In the genomic region with DNA sequence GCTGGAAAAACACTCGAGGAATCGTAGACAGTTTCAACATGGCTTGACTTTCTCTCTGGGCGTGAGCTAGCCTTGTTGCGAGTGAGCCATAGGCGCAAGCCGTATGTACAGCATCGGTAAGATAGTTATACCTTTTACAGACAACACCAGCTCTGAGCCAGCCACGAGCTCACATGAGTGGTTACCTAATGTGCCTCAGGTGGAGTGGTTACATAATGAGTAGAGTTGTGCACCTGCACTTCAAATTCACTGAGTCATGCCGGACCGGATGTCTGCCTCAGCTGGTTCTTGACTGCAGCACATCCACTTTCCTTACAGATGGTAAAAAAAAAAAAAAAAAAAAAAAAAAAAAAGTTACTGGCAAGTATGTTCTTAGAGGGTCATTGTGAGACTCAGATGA, we compare ENCODE assay signal across 1 cellular context.
TF ChIP-seq lines count a peak whose summit lies in the region.

No MANE protein-coding gene starts in this region.

TF ChIP-seq in GM23338, 12 proteins besides CTCF, POLR2A, EP300 and RAD21 (continued from another document):
- TF ChIP-seq, protein P1, sequence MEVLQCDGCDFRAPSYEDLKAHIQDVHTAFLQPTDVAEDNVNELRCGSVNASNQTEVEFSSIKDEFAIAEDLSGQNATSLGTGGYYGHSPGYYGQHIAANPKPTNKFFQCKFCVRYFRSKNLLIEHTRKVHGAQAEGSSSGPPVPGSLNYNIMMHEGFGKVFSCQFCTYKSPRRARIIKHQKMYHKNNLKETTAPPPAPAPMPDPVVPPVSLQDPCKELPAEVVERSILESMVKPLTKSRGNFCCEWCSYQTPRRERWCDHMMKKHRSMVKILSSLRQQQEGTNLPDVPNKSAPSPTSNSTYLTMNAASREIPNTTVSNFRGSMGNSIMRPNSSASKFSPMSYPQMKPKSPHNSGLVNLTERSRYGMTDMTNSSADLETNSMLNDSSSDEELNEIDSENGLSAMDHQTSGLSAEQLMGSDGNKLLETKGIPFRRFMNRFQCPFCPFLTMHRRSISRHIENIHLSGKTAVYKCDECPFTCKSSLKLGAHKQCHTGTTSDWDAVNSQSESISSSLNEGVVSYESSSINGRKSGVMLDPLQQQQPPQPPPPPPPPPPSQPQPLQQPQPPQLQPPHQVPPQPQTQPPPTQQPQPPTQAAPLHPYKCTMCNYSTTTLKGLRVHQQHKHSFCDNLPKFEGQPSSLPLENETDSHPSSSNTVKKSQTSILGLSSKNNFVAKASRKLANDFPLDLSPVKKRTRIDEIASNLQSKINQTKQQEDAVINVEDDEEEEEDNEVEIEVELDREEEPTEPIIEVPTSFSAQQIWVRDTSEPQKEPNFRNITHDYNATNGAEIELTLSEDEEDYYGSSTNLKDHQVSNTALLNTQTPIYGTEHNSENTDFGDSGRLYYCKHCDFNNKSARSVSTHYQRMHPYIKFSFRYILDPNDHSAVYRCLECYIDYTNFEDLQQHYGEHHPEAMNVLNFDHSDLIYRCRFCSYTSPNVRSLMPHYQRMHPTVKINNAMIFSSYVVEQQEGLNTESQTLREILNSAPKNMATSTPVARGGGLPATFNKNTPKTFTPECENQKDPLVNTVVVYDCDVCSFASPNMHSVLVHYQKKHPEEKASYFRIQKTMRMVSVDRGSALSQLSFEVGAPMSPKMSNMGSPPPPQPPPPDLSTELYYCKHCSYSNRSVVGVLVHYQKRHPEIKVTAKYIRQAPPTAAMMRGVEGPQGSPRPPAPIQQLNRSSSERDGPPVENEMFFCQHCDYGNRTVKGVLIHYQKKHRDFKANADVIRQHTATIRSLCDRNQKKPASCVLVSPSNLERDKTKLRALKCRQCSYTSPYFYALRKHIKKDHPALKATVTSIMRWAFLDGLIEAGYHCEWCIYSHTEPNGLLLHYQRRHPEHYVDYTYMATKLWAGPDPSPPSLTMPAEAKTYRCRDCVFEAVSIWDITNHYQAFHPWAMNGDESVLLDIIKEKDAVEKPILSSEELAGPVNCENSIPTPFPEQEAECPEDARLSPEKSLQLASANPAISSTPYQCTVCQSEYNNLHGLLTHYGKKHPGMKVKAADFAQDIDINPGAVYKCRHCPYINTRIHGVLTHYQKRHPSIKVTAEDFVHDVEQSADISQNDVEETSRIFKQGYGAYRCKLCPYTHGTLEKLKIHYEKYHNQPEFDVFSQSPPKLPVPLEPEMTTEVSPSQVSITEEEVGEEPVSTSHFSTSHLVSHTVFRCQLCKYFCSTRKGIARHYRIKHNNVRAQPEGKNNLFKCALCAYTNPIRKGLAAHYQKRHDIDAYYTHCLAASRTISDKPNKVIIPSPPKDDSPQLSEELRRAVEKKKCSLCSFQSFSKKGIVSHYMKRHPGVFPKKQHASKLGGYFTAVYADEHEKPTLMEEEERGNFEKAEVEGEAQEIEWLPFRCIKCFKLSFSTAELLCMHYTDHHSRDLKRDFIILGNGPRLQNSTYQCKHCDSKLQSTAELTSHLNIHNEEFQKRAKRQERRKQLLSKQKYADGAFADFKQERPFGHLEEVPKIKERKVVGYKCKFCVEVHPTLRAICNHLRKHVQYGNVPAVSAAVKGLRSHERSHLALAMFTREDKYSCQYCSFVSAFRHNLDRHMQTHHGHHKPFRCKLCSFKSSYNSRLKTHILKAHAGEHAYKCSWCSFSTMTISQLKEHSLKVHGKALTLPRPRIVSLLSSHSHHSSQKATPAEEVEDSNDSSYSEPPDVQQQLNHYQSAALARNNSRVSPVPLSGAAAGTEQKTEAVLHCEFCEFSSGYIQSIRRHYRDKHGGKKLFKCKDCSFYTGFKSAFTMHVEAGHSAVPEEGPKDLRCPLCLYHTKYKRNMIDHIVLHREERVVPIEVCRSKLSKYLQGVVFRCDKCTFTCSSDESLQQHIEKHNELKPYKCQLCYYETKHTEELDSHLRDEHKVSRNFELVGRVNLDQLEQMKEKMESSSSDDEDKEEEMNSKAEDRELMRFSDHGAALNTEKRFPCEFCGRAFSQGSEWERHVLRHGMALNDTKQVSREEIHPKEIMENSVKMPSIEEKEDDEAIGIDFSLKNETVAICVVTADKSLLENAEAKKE (CRISPR knock-in tag; IDR thresholded peaks at IDR 0.05): no peak
- TF ChIP-seq ZNF114 (CRISPR knock-in tag; IDR thresholded peaks at IDR 0.05) (no peak), NANOG (IDR thresholded peaks at IDR 0.05; ENCODE audit: borderline replicate concordance) (no peak), REST (IDR thresholded peaks at IDR 0.05; ENCODE audit: unreplicated experiment) (no peak), EZH2phosphoT487 (IDR thresholded peaks at IDR 0.05; ENCODE audit: unreplicated experiment) (no peak), EZH2 (IDR thresholded peaks at IDR 0.05; ENCODE audit: low read depth, unreplicated experiment) (no peak), JUNB (IDR thresholded peaks at IDR 0.05; ENCODE audit: unreplicated experiment) (no peak), ETS1 (IDR thresholded peaks at IDR 0.05) (no peak), POLR2AphosphoS5 (IDR thresholded peaks at IDR 0.05; ENCODE audit: low read depth) (no peak), STAT1 (IDR thresholded peaks at IDR 0.05; ENCODE audit: unreplicated experiment) (no peak)
TF ChIP-seq in GM23338: peak in this region for 0.
